31 cellular contexts compared by ENCODE assay signal in the genomic region with DNA sequence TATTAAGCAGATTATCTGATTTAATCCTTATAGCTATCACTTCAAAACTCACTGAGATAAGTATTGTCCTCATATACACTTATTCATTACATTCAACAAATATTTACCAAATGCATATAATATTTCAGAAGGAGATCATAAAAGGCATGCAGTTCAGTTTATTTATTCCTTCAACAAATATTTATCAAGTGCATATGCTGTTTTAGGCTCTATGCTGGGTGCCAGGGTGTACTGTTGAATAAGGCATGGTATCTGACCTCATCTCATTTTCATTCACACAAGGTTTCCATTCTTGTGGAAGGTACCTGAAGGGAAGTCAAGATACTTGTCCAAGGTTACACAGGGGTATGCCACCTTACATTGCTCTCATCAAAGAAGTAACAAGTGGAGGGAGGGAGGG.
"Had no signal": no experiment of that assay in that cellular context is flagged by ENCODE, and none has a peak within 500 bp of the region (broad histone marks: within the 10 kb centered on the region; RNA-seq: fewer than 3 reads in every experiment).

No MANE protein-coding gene starts in this region.

- H3K9me3 ChIP-seq: adrenal gland, body of pancreas, breast epithelium had no signal

- H3K27me3 ChIP-seq: brain microvascular endothelial cell had no signal

- H3K27ac ChIP-seq: adrenal gland, body of pancreas, brain microvascular endothelial cell, breast epithelium, VCaP had no signal

- ATAC-seq: activated CD8-positive, alpha-beta T cell treated with anti-CD3 and anti-CD28 coated beads for 36 hours; activated naive CD4-positive, alpha-beta T cell treated with anti-CD3 and anti-CD28 coated beads, Interleukin-2, amount 50 U/mL, for 72 hours; activated T-cell treated with anti-CD3 and anti-CD28 coated beads, Interleukin-2, amount 50 U/mL, for 4 hours; activated T-cell treated with anti-CD3 and anti-CD28 coated beads, Interleukin-2, amount 50 U/mL, for 72 hours; activated T-helper 17 cell treated with anti-CD3 and anti-CD28 coated beads, Interleukin-2, amount 50 U/mL, for 72 hours; body of pancreas had no signal

- H3K4me3 ChIP-seq: adrenal gland, body of pancreas, breast epithelium had no signal

- DNase-seq: activated B cell treated with CpG ODN at 0.5 μM for 24 hours; activated CD4-positive, alpha-beta memory T cell treated with anti-CD3 and anti-CD28 coated beads for 36 hours; activated CD4-positive, alpha-beta T cell treated with anti-CD3 and anti-CD28 coated beads for 4 hours; activated CD4-positive, alpha-beta T cell treated with anti-CD3 and anti-CD28 coated beads, Interleukin-2, amount 10 ng/mL, durations not matched to agents 24 days and 14 days; activated CD4-positive, alpha-beta T cell treated with anti-CD3 and anti-CD28 coated beads, Interleukin-2, amount 50 U/mL, for 1 hour; activated CD4-positive, alpha-beta T cell treated with anti-CD3 and anti-CD28 coated beads, Interleukin-2, amount 50 U/mL, for 4 hours; activated CD4-positive, CD25-positive, alpha-beta regulatory T cell treated with anti-CD3 and anti-CD28 coated beads, Interleukin-2, amount 50 U/mL, for 72 hours; activated CD8-positive, alpha-beta memory T cell treated with anti-CD3 and anti-CD28 coated beads, Interleukin-2, amount 50 U/mL, for 4 hours; activated CD8-positive, alpha-beta T cell treated with anti-CD3 and anti-CD28 coated beads for 36 hours; activated effector memory CD4-positive, alpha-beta T cell treated with anti-CD3 and anti-CD28 coated beads, Interleukin-2, amount 50 U/mL, for 16 hours; activated gamma-delta T cell treated with Interleukin-2 at 50 U/mL for 16 hours; activated naive CD4-positive, alpha-beta T cell; activated naive CD4-positive, alpha-beta T cell treated with anti-CD3 and anti-CD28 coated beads for 36 hours; activated naive CD4-positive, alpha-beta T cell treated with anti-CD3 and anti-CD28 coated beads, Interleukin-2, amount 50 U/mL, for 16 hours; activated naive CD8-positive, alpha-beta T cell treated with anti-CD3 and anti-CD28 coated beads for 36 hours; activated T-cell treated with anti-CD3 and anti-CD28 coated beads for 4 hours; activated T-cell treated with anti-CD3 and anti-CD28 coated beads, Interleukin-2, amount 50 U/mL, for 1 hour; activated T-cell treated with anti-CD3 and anti-CD28 coated beads, Interleukin-2, amount 50 U/mL, for 4 hours; activated T-cell treated with anti-CD3 and anti-CD28 coated beads, Interleukin-2, amount 50 U/mL, for 72 hours; adrenal gland; amniotic stem cell; aorta; body of pancreas; brain microvascular endothelial cell; central memory CD4-positive, alpha-beta T cell; T-helper 2 cell; T-helper 9 cell had no signal

- H3K36me3 ChIP-seq: adrenal gland, brain microvascular endothelial cell, breast epithelium had no signal

- H3K4me1 ChIP-seq: adrenal gland, body of pancreas, breast epithelium had no signal
